ENCODE assay signal across 1 cellular context in genomic region chr17:58344791-58345157, GRCh38.
A peak's percentile ranks its signal among the peaks of the same experiment; 100 is the strongest.
TF ChIP-seq lines count a peak whose summit lies in the region.

No MANE protein-coding gene starts in this region.

TF ChIP-seq in K562, 482 proteins besides CTCF, POLR2A, EP300 and RAD21:
- TF ChIP-seq PML (IDR thresholded peaks at IDR 0.05; ENCODE audit: low read length) (0 out of 2 replicates have a peak, but pooled peaks have one; percentile 3), POLR2AphosphoS2 (IDR thresholded peaks at IDR 0.05; ENCODE audit: low read length) (no peak), E2F8 (IDR thresholded peaks at IDR 0.05; ENCODE audit: low read depth, partially characterized antibody) (no peak), GATAD2B (IDR thresholded peaks at IDR 0.05; ENCODE audit: borderline replicate concordance) (no peak), ZNF316 (IDR thresholded peaks at IDR 0.05) (peak; percentile 32; the same call in 1 of the 2 replicates)
TF ChIP-seq in K562: peak in this region for 2.
